Comparison of ENCODE assay signal across 10 cellular contexts in genomic region chr2:169446452-169446851, GRCh38.
"Had no signal": no experiment of that assay in that cellular context is flagged by ENCODE, and none has a peak within 500 bp of the region (broad histone marks: within the 10 kb centered on the region; RNA-seq: fewer than 3 reads in every experiment).

No MANE protein-coding gene starts in this region.

- H3K9ac ChIP-seq: GM23248 had no signal

- FAIRE-seq: H1, H54, HepG2 had no signal

- ATAC-seq: HepG2 had no signal

- H3K4me1 Mint-ChIP-seq: H9, IgD-negative memory B cell had no signal

- DNase-seq: GM23248, H9, HCEC 1CT, HFFc6, KG1 had no signal

- H3K27ac ChIP-seq: GM23248, HL-60 had no signal

- H3K36me3 Mint-ChIP-seq: IgD-negative memory B cell had no signal

- H3K9me3 Mint-ChIP-seq: HFFc6, IgD-negative memory B cell had no signal

- H2AFZ ChIP-seq: GM23248 had no signal

- H3K27ac Mint-ChIP-seq: H9, HFFc6, IgD-negative memory B cell had no signal

- H3K4me3 ChIP-seq: GM23248 had no signal

- H3K4me3 Mint-ChIP-seq: H9, HFFc6, IgD-negative memory B cell had no signal
